In the genomic region with DNA sequence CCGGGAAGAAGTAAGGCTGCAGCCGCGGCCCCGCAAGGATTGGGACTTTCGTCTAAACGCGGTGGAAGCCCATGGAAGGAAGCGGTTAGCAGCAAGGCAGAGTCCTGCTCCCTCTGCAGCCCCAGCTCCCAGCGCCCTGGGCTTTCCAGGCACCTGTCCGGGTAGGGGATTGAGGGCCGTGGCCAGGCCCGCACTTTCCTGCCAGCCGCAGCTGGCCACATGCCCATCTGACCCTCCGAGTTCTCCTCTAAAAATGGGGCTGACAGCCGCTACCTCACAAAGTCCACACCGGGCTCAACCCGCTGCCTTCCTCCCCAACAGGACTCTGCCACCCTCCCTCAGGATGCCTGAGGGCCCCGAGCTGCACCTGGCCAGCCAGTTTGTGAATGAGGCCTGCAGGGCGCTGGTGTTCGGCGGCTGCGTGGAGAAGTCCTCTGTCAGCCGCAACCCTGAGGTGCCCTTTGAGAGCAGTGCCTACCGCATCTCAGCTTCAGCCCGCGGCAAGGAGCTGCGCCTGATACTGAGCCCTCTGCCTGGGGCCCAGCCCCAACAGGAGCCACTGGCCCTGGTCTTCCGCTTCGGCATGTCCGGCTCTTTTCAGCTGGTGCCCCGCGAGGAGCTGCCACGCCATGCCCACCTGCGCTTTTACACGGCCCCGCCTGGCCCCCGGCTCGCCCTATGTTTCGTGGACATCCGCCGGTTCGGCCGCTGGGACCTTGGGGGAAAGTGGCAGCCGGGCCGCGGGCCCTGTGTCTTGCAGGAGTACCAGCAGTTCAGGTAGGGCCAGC, we compare ENCODE assay signal across 8 cellular contexts. TPM values are rescaled to one million over a fixed set of nuclear protein-coding genes. Genes with fewer than 3 reads are reported as not detected.
DNase-seq lines count a peak whose midpoint lies in the region; ATAC-seq, FAIRE-seq and TF ChIP-seq lines count a peak whose summit lies in the region.

No MANE protein-coding gene starts in this region.

- WGBS in lower leg skin, 2 donors, result 35 to 37% methylated on average over 46 of the region's 46 CpGs
- WGBS in tibial nerve, 2 donors, result 40 to 43% methylated on average over 38 to 46 of the region's 46 CpGs

- ATAC-seq in HG03460 (IDR thresholded peaks at IDR 0.05; ENCODE audit: unreplicated experiment) (no peak), GM19397 (IDR thresholded peaks at IDR 0.05; ENCODE audit: unreplicated experiment) (no peak)

- no peak for FAIRE-seq in bronchial epithelial cell (lab: Jason Lieb, UNC)

- TF ChIP-seq POLR2A in lower leg skin (IDR thresholded peaks at IDR 0.05), result no peak
- TF ChIP-seq POLR2A in tibial nerve (IDR thresholded peaks at IDR 0.05), result no peak

- TF ChIP-seq CTCF in AG04449 (IDR thresholded peaks at IDR 0.05; ENCODE audit: insufficient read depth, low read length, missing control alignments) (no peak), bronchial epithelial cell (IDR thresholded peaks at IDR 0.05; ENCODE audit: insufficient read depth, low read length, severe bottlenecking) (no peak), lower leg skin (IDR thresholded peaks at IDR 0.05) (no peak), tibial nerve (IDR thresholded peaks at IDR 0.05) (no peak)

- peaks cover 0 to 33% (median 13%) of the 10 kb centered on the region in 4 donors for H3K4me1 ChIP-seq in tibial nerve

- H3K4me3 ChIP-seq in AG04449 (ENCODE audit: low read depth, low read length) (peak overlapping the region; percentile 63), bronchial epithelial cell (ENCODE audit: low read depth, low read length) (peak overlapping the region; percentile 66), lower leg skin (ENCODE audit: low read depth, poor library complexity, severe bottlenecking) (peak overlapping the region; percentile 85), tibial nerve (peak overlapping the region; percentile 60 to 89 (median 70))

- peak overlapping the region in 3 of 4 donors; percentile 0 to 86 (median 69) for H3K27ac ChIP-seq in tibial nerve

- DNase-seq in AG04449 (ENCODE audit: low read depth, low spot score) (no peak), HT-29 (ENCODE audit: low spot score) (peak; percentile 35), bronchial epithelial cell (ENCODE audit: low read depth) (no peak), lower leg skin (ENCODE audit: low spot score in 2 of 2) (no peak), tibial nerve (ENCODE audit: low spot score in 2 of 2) (no peak)
- no peak for DNase-seq in activated CD8-positive, alpha-beta memory T cell treated with anti-CD3 and anti-CD28 coated beads for 24 hours

- H3K27me3 ChIP-seq in bronchial epithelial cell (ENCODE audit: control insufficient read depth, insufficient read depth, low read length), result no peaks in the 10 kb centered on the region
- no peaks in the 10 kb centered on the region for H3K27me3 ChIP-seq in tibial nerve

- CTCF ChIA-PET in AG04449 (lab: Yijun Ruan, JAX), result interaction anchor here (1.1 to 2.0 kb wide), 3 partner anchors 18 to 454 kb away, joined by 3 to 6 read pairs (median 5); no protein-coding TSS in a partner anchor

- TF ChIP-seq EP300 in tibial nerve (IDR thresholded peaks at IDR 0.05), result no peak

- intact Hi-C loops in lower leg skin (cut with DNase I; ENCODE audit: low total_unique reads), result loop anchor here (10.0 kb wide), 1 partner anchor 804 kb away; a partner anchor contains a TSS

- H3K36me3 ChIP-seq in bronchial epithelial cell (ENCODE audit: control insufficient read depth, insufficient read depth, low read length) (peaks cover 3% of the 10 kb centered on the region), tibial nerve (peaks cover 0 to 16% (median 0%) of the 10 kb centered on the region in 3 donors)

- POLR2A ChIA-PET in AG04449 (lab: Yijun Ruan, JAX), result no interaction called here

- H3K9me3 ChIP-seq in tibial nerve, result no peaks in the 10 kb centered on the region

RNA-seq across cellular contexts. Expression of a gene that starts 1.9 kb away (rescaled TPM):
- 1.3 and 2.7 TPM in 2 replicates for total RNA-seq in HT-29 (2014; rRNA removed; shearing (Covaris generic))
- 6.1 and 6.6 TPM in 2 replicates for total RNA-seq in bronchial epithelial cell
- 10 to 100 TPM; 20.0 to 66.8 (median 41.2) TPM for total RNA-seq in lower leg skin
- total RNA-seq in tibial nerve, result 100 to 1,000 TPM in 1 of 4 donors, 10 to 100 TPM in 3; 45.8 to 101 (median 53.6) TPM

RNA-seq across cellular contexts. Expression of a gene that starts 12.9 kb away (rescaled TPM):
- total RNA-seq in HT-29 (2014; rRNA removed; shearing (Covaris generic)), result 266 TPM in 2 replicates
- total RNA-seq in bronchial epithelial cell, result 41.3 and 63.9 TPM in 2 replicates
- total RNA-seq in lower leg skin, result 10 to 100 TPM; 45.5 to 65.5 (median 56.4) TPM
- total RNA-seq in tibial nerve, result 10 to 100 TPM; 57.1 to 88.5 (median 66.2) TPM

RNA-seq across cellular contexts. Expression of a gene that starts 19.6 kb away (rescaled TPM):
- 200 and 234 TPM in 2 replicates for total RNA-seq in HT-29 (2014; rRNA removed; shearing (Covaris generic))
- total RNA-seq in bronchial epithelial cell (81.4 and 102 TPM in 2 replicates), lower leg skin (100 to 1,000 TPM in 3 of 4 donors, 10 to 100 TPM in 1; 84.9 to 199 (median 136) TPM), tibial nerve (100 to 1,000 TPM; 319 to 781 (median 366) TPM)
